In genomic region chr1:158020877-158021630, GRCh38 we compare ENCODE assay signal across 2 cellular contexts.
TF ChIP-seq lines count a peak whose summit lies in the region.

No MANE protein-coding gene starts in this region.

TF ChIP-seq in SK-N-SH, 30 proteins besides CTCF, POLR2A, EP300 and RAD21 (continued from another document):
- TF ChIP-seq PBX3 (IDR thresholded peaks at IDR 0.05): no peak
- TF ChIP-seq FOSL2 (IDR thresholded peaks at IDR 0.05; ENCODE audit: borderline replicate concordance, low read depth): no peak
- no peak for TF ChIP-seq ELF1 (IDR thresholded peaks at IDR 0.05)
- TF ChIP-seq MXI1 (IDR thresholded peaks at IDR 0.05; ENCODE audit: low read depth, low read length): no peak
- no peak for TF ChIP-seq NRF1 (IDR thresholded peaks at IDR 0.05; ENCODE audit: low read depth, low read length)
TF ChIP-seq in SK-N-SH: peak in this region for 0.

TF ChIP-seq in SK-N-SH treated with all-trans-retinoic acid at 6 μM for 48 hours, 23 proteins besides CTCF, POLR2A, EP300 and RAD21 (continued from another document):
- TF ChIP-seq PPARA (CRISPR knock-in tag; IDR thresholded peaks at IDR 0.05; ENCODE audit: borderline replicate concordance) (no peak), CREB5 (CRISPR knock-in tag; IDR thresholded peaks at IDR 0.05; ENCODE audit: low read depth) (no peak), TCF4 (CRISPR knock-in tag; IDR thresholded peaks at IDR 0.05; ENCODE audit: borderline replicate concordance) (no peak), ZNF70 (CRISPR knock-in tag; IDR thresholded peaks at IDR 0.05) (no peak), ESRRG (CRISPR knock-in tag; IDR thresholded peaks at IDR 0.05) (no peak)
TF ChIP-seq in SK-N-SH treated with all-trans-retinoic acid at 6 μM for 48 hours: peak in this region for 0.
